In genomic region chr1:151047925-151048644, GRCh38 we compare ENCODE assay signal across 1 cellular context.
TF ChIP-seq lines count a peak whose summit lies in the region.

No MANE protein-coding gene starts in this region.

TF ChIP-seq in Ishikawa, 13 proteins besides CTCF, POLR2A, EP300 and RAD21 (continued from another document):
- TF ChIP-seq TCF12 (IDR thresholded peaks at IDR 0.05; ENCODE audit: low read depth) (no peak), EGR1 (IDR thresholded peaks at IDR 0.05) (no peak)
- TF ChIP-seq, protein P1, sequence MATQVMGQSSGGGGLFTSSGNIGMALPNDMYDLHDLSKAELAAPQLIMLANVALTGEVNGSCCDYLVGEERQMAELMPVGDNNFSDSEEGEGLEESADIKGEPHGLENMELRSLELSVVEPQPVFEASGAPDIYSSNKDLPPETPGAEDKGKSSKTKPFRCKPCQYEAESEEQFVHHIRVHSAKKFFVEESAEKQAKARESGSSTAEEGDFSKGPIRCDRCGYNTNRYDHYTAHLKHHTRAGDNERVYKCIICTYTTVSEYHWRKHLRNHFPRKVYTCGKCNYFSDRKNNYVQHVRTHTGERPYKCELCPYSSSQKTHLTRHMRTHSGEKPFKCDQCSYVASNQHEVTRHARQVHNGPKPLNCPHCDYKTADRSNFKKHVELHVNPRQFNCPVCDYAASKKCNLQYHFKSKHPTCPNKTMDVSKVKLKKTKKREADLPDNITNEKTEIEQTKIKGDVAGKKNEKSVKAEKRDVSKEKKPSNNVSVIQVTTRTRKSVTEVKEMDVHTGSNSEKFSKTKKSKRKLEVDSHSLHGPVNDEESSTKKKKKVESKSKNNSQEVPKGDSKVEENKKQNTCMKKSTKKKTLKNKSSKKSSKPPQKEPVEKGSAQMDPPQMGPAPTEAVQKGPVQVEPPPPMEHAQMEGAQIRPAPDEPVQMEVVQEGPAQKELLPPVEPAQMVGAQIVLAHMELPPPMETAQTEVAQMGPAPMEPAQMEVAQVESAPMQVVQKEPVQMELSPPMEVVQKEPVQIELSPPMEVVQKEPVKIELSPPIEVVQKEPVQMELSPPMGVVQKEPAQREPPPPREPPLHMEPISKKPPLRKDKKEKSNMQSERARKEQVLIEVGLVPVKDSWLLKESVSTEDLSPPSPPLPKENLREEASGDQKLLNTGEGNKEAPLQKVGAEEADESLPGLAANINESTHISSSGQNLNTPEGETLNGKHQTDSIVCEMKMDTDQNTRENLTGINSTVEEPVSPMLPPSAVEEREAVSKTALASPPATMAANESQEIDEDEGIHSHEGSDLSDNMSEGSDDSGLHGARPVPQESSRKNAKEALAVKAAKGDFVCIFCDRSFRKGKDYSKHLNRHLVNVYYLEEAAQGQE (IDR thresholded peaks at IDR 0.05; ENCODE audit: low read depth), result no peak
